Comparison of ENCODE assay signal across 16 cellular contexts in genomic region chrX:103442536-103442901, GRCh38.
DNase-seq lines count a peak whose midpoint lies in the region; ATAC-seq, FAIRE-seq and TF ChIP-seq lines count a peak whose summit lies in the region.
"Had no signal": no experiment of that assay in that cellular context is flagged by ENCODE, and none has a peak within 500 bp of the region (broad histone marks: within the 10 kb centered on the region; RNA-seq: fewer than 3 reads in every experiment).

No MANE protein-coding gene starts in this region.

- H3K9me1 ChIP-seq in keratinocyte (ENCODE audit: control insufficient read depth, extremely low read depth, insufficient read depth, low read length) = no peaks in the 10 kb centered on the region

- H3K9ac ChIP-seq in keratinocyte (ENCODE audit: control insufficient read depth, extremely low read depth, insufficient read depth, low read length) = peak overlapping the region; percentile 71

- FAIRE-seq in keratinocyte (lab: Jason Lieb, UNC) = peak; percentile 84
- FAIRE-seq: H1, pancreas had no signal

- H4K20me1 ChIP-seq in keratinocyte (ENCODE audit: control insufficient read depth, extremely low read depth, insufficient read depth, low read length) = no peaks in the 10 kb centered on the region

- no peaks in the 10 kb centered on the region for H3K36me3 ChIP-seq in keratinocyte (ENCODE audit: control insufficient read depth in 2 of 2, extremely low read depth in 1 of 2, insufficient read depth in 2 of 2, low read length in 2 of 2)
- H3K36me3 ChIP-seq in stomach = no peaks in the 10 kb centered on the region
- H3K36me3 ChIP-seq: left lung, pancreas, tibial nerve had no signal

- DNase-seq in RWPE1 (ENCODE audit: low spot score) (peak; percentile 32), dermis blood vessel endothelial cell (peak; percentile 67), keratinocyte (ENCODE audit: low read depth, low spot score) (no peak), stomach (no peak)
- no peak for DNase-seq in stimulated activated CD4-positive, alpha-beta T cell treated with anti-CD3 and anti-CD28 coated beads, Interleukin-4, amount 100 ng/mL, for 4 hours
- DNase-seq: aorta, Karpas-422, left lung, NCI-H1417 treated with DMSO at 0.1 percent for 48 hours, pancreas had no signal

- H3K79me2 ChIP-seq in keratinocyte (ENCODE audit: control insufficient read depth, insufficient read depth, low read length) = no peaks in the 10 kb centered on the region

- H3K4me1 ChIP-seq in keratinocyte (ENCODE audit: control insufficient read depth, extremely low read depth, insufficient read depth, low read length) (peaks cover 26% of the 10 kb centered on the region), stomach (no peaks in the 10 kb centered on the region)
- H3K4me1 ChIP-seq: left lung, pancreas, tibial nerve had no signal

- no peak for TF ChIP-seq EP300 in stomach (IDR thresholded peaks at IDR 0.05)

- TF ChIP-seq CTCF in RWPE1 (conservative IDR thresholded peaks at IDR 0.05; ENCODE audit: low read depth) (no peak), keratinocyte (optimal IDR thresholded peaks at IDR 0.05 in 1 of 3, IDR thresholded peaks at IDR 0.05 in 1 of 3, conservative IDR thresholded peaks at IDR 0.05 in 1 of 3; ENCODE audit: extremely low read depth in 1 of 3, insufficient read depth in 2 of 3, low read length in 3 of 3) (no peak), stomach (IDR thresholded peaks at IDR 0.05) (no peak)

- H3K4me3 ChIP-seq in keratinocyte (ENCODE audit: control insufficient read depth in 2 of 3, extremely low read depth in 1 of 3, insufficient read depth in 2 of 3, low read depth in 1 of 3, low read length in 3 of 3) (peak overlapping the region in 2 of 3 experiments; percentile 36 to 47), stomach (no peak overlapping the region)
- H3K4me3 ChIP-seq: left lung, pancreas, tibial nerve had no signal

- no peak for TF ChIP-seq POLR2A in stomach (IDR thresholded peaks at IDR 0.05)

- dilution Hi-C loops in keratinocyte (cut with MboI; ENCODE audit: extremely low pct_ligation_motif_present, low sequenced_read_pairs) = no loop called here

- peak overlapping the region; percentile 98 for H3K27ac ChIP-seq in RWPE1
- peak overlapping the region; percentile 94 for H3K27ac ChIP-seq in keratinocyte (ENCODE audit: control insufficient read depth, insufficient read depth, low read length)
- H3K27ac ChIP-seq in stomach = no peak overlapping the region
- H3K27ac ChIP-seq: left lung, pancreas, tibial nerve had no signal

- intact Hi-C loops in stomach (cut with DNase I; ENCODE audit: low total_unique reads) = no loop called here

- H3K9me3 ChIP-seq in keratinocyte (ENCODE audit: control insufficient read depth, low read depth, low read length) = no peaks in the 10 kb centered on the region
- peaks cover 0 to under 1% (median 0%) of the 10 kb centered on the region in 4 donors for H3K9me3 ChIP-seq in stomach
- H3K9me3 ChIP-seq: left lung, pancreas, tibial nerve had no signal

- H3K4me2 ChIP-seq in keratinocyte (ENCODE audit: control insufficient read depth, extremely low read depth, insufficient read depth, low read depth, low read length) = peak overlapping the region; percentile 82

- POLR2A ChIA-PET in RWPE1 (lab: Yijun Ruan, JAX; ENCODE audit: low non-redundant PET) = no interaction called here

- no peak overlapping the region for H2AFZ ChIP-seq in keratinocyte (ENCODE audit: control insufficient read depth, low read length)

- no peak for ATAC-seq in HG02973 (IDR thresholded peaks at IDR 0.05; ENCODE audit: unreplicated experiment)
- ATAC-seq in HG03196 (IDR thresholded peaks at IDR 0.05; ENCODE audit: unreplicated experiment) = no peak
- ATAC-seq: left lung, Panc1, pancreas, SK-N-SH treated with all-trans-retinoic acid at 6 μM for 48 hours had no signal

- WGBS in stomach, 5 donors = 39 to 84% (median 61%) methylated on average over 5 to 6 of the region's 6 CpGs

- CTCF ChIA-PET in RWPE1 (lab: Yijun Ruan, JAX) = interaction anchor here (1.2 kb wide), 1 partner anchor 22 kb away, joined by 3 read pairs; no protein-coding TSS in a partner anchor

- H3K27me3 ChIP-seq in keratinocyte (ENCODE audit: control insufficient read depth, extremely low read depth, insufficient read depth, low read length) = no peaks in the 10 kb centered on the region
- no peaks in the 10 kb centered on the region for H3K27me3 ChIP-seq in stomach
- H3K27me3 ChIP-seq: left lung, tibial nerve had no signal

Comparison
In these comparisons a context has a peak if more than half of its experiments do, and no peak if none do; other contexts are left out.
1. DNase-seq: peak in RWPE1 (single experiment) and dermis blood vessel endothelial cell (single experiment); none in keratinocyte (single experiment), stomach (single experiment) and stimulated activated CD4-positive, alpha-beta T cell treated with anti-CD3 and anti-CD28 coated beads, Interleukin-4, amount 100 ng/mL, for 4 hours (0 of 2).
2. H3K27ac ChIP-seq: peak in RWPE1 (single experiment) and keratinocyte (single experiment); none in stomach (0 of 5).
3. H3K4me3 ChIP-seq: peak in keratinocyte (2 of 3); none in stomach (0 of 4).